In the genomic region with DNA sequence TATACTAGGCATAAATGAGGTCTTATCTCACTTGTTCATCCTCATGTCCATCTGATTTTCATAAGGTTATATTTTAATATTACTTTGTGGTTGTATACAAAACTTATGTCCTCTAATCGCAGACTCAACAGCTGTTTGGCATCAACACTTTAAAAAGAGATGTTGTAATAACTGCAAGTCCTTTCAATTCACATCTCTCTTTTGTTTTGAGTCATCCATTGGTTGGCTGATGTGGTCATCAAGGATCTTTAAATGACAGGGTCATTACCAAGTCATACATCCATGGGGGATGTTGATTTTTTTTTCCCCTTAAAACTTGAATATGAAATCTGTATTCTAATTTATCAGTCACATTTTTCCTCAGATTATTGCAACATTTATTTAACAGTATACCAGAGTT, we compare ENCODE assay signal across 16 cellular contexts.
DNase-seq lines count a peak whose midpoint lies in the region; ATAC-seq, FAIRE-seq and TF ChIP-seq lines count a peak whose summit lies in the region.
"Had no signal": no experiment of that assay in that cellular context is flagged by ENCODE, and none has a peak within 500 bp of the region (broad histone marks: within the 10 kb centered on the region; RNA-seq: fewer than 3 reads in every experiment).

No MANE protein-coding gene starts in this region.

- H3K4me1 ChIP-seq in mammary epithelial cell (ENCODE audit: insufficient read depth, low read length): no peaks in the 10 kb centered on the region
- no peaks in the 10 kb centered on the region for H3K4me1 ChIP-seq in Karpas-422 (ENCODE audit: low read length)
- H3K4me1 ChIP-seq: HAP-1 had no signal

- POLR2A ChIA-PET in MCF 10A (lab: Yijun Ruan, JAX): no interaction called here

- no peaks in the 10 kb centered on the region for H3K27me3 Mint-ChIP-seq in MCF 10A (ENCODE audit: insufficient read depth, unreplicated experiment)
- H3K27me3 Mint-ChIP-seq: B cell; CD4-positive, alpha-beta memory T cell; IgD-negative memory B cell had no signal

- DNase-seq in MCF 10A (ENCODE audit: unreplicated experiment): peak; percentile 8
- no peak for DNase-seq in mammary epithelial cell
- peak; percentile 17 for DNase-seq in Karpas-422
- peak; percentile 16 for DNase-seq in bronchial epithelial cell (ENCODE audit: low read depth)
- DNase-seq in putamen (ENCODE audit: low spot score): no peak
- no peak for DNase-seq in DMS 273 treated with DMSO at 0.1 percent for 48 hours (lab: John Stamatoyannopoulos, UW)
- DNase-seq: C1 segment of cervical spinal cord; CD4-positive, alpha-beta memory T cell; COR-L47 had no signal

- WGBS in mammary epithelial cell (ENCODE audit: low coverage, missing lambda C conversion rate): 53% methylated on average over 1 of the region's 1 CpG

- dilution Hi-C loops in mammary epithelial cell (cut with HindIII; ENCODE audit: low sequenced_read_pairs): no loop called here

- H3K4me3 ChIP-seq in mammary epithelial cell (replicated peaks in 1 of 3; ENCODE audit: insufficient read depth in 1 of 3, low read depth in 2 of 3, low read length in 3 of 3) (no peak overlapping the region), Karpas-422 (ENCODE audit: low read length) (no peak overlapping the region), bronchial epithelial cell (ENCODE audit: low read depth, low read length) (no peak overlapping the region)
- H3K4me3 ChIP-seq: HAP-1 had no signal

- H3K79me2 ChIP-seq in mammary epithelial cell (ENCODE audit: insufficient read depth, low read length): no peaks in the 10 kb centered on the region
- H3K79me2 ChIP-seq in Karpas-422 (ENCODE audit: low read length): no peaks in the 10 kb centered on the region

- no peaks in the 10 kb centered on the region for H3K9me2 ChIP-seq in Karpas-422 (replicated peaks; ENCODE audit: insufficient read depth, low read length)

- no peak overlapping the region for H3K27ac ChIP-seq in mammary epithelial cell (ENCODE audit: insufficient read depth, low read depth, low read length)
- H3K27ac ChIP-seq in Karpas-422 (ENCODE audit: low read length): no peak overlapping the region
- H3K27ac ChIP-seq: KMS-11 had no signal

- in situ Hi-C loops in mammary epithelial cell (cut with MboI; ENCODE audit: low sequenced_read_pairs in 2 of 2): no loop called here

- no peaks in the 10 kb centered on the region for H3K9me3 Mint-ChIP-seq in MCF 10A (ENCODE audit: unreplicated experiment)

- H3K9me3 ChIP-seq in mammary epithelial cell (replicated peaks; ENCODE audit: insufficient read depth, low read length): no peaks in the 10 kb centered on the region
- 0 out of 2 replicates have a peak, but pooled peaks cover 6% of the 10 kb centered on the region for H3K9me3 ChIP-seq in Karpas-422 (ENCODE audit: low read length)
- H3K9me3 ChIP-seq: HAP-1 had no signal

- no TSS peak for BruUV-seq in MCF 10A (replicated peaks; lab: Mats Ljungman, UMichigan)
- no TSS peak for BruUV-seq in mammary epithelial cell (replicated peaks; lab: Mats Ljungman, UMichigan)

- H3K4me2 ChIP-seq in mammary epithelial cell (ENCODE audit: insufficient read depth, low read depth, low read length): no peak overlapping the region
- no peak overlapping the region for H3K4me2 ChIP-seq in Karpas-422 (ENCODE audit: low read depth, low read length, poor library complexity, severe bottlenecking)
- H3K4me2 ChIP-seq: KMS-11 had no signal

- H2AFZ ChIP-seq in mammary epithelial cell (ENCODE audit: low read depth, low read length) (no peak overlapping the region), Karpas-422 (ENCODE audit: low read length) (no peak overlapping the region)

- H3K27me3 ChIP-seq in mammary epithelial cell (ENCODE audit: insufficient read depth, low read length): no peaks in the 10 kb centered on the region
- H3K27me3 ChIP-seq in Karpas-422 (ENCODE audit: low read length): no peaks in the 10 kb centered on the region
- no peaks in the 10 kb centered on the region for H3K27me3 ChIP-seq in bronchial epithelial cell (ENCODE audit: control insufficient read depth, insufficient read depth, low read length)

- no peaks in the 10 kb centered on the region for H4K20me1 ChIP-seq in mammary epithelial cell (ENCODE audit: insufficient read depth, low read length)
- H4K20me1 ChIP-seq in Karpas-422 (ENCODE audit: insufficient read depth, low read depth, low read length): no peaks in the 10 kb centered on the region

- intact Hi-C loops in MCF 10A (cut with micrococcal nuclease): no loop called here
- intact Hi-C loops in mammary epithelial cell (cut with micrococcal nuclease): no loop called here

- no peak overlapping the region for H3K27ac Mint-ChIP-seq in MCF 10A (ENCODE audit: low read depth, unreplicated experiment)
- H3K27ac Mint-ChIP-seq: B cell; CD4-positive, alpha-beta memory T cell; IgD-negative memory B cell had no signal

- no peak for FAIRE-seq in bronchial epithelial cell (lab: Jason Lieb, UNC)
- FAIRE-seq: D721Med, H1 had no signal

- H3K9ac ChIP-seq in mammary epithelial cell (ENCODE audit: insufficient read depth, low read length) (no peak overlapping the region), Karpas-422 (ENCODE audit: low read length) (no peak overlapping the region)
- H3K9ac ChIP-seq: KMS-11 had no signal

- H3K4me3 Mint-ChIP-seq in MCF 10A (ENCODE audit: unreplicated experiment): no peak overlapping the region
- H3K4me3 Mint-ChIP-seq: B cell; CD4-positive, alpha-beta memory T cell; IgD-negative memory B cell had no signal

- TF ChIP-seq CTCF in MCF 10A (IDR thresholded peaks at IDR 0.05; ENCODE audit: unreplicated experiment): no peak
- TF ChIP-seq CTCF in mammary epithelial cell (conservative IDR thresholded peaks at IDR 0.05 in 1 of 2, IDR thresholded peaks at IDR 0.05 in 1 of 2; ENCODE audit: extremely low read depth in 1 of 2, insufficient read depth in 1 of 2, low read depth in 1 of 2, low read length in 2 of 2): no peak
- no peak for TF ChIP-seq CTCF in bronchial epithelial cell (IDR thresholded peaks at IDR 0.05; ENCODE audit: insufficient read depth, low read length, severe bottlenecking)

- CTCF ChIA-PET in MCF 10A (lab: Yijun Ruan, JAX) (interaction anchor here (0.7 kb wide), 1 partner anchor 108 kb away, joined by 3 read pairs; no protein-coding TSS in a partner anchor), mammary epithelial cell (lab: Charles Lee; ENCODE audit: low non-redundant PET) (no interaction called here)

- H3K36me3 ChIP-seq in mammary epithelial cell (ENCODE audit: insufficient read depth, low read length): no peaks in the 10 kb centered on the region
- no peaks in the 10 kb centered on the region for H3K36me3 ChIP-seq in Karpas-422 (ENCODE audit: insufficient read depth, low read length)
- no peaks in the 10 kb centered on the region for H3K36me3 ChIP-seq in bronchial epithelial cell (ENCODE audit: control insufficient read depth, insufficient read depth, low read length)
- H3K36me3 ChIP-seq: HAP-1 had no signal

- ATAC-seq in HG03175 (IDR thresholded peaks at IDR 0.05; ENCODE audit: unreplicated experiment): no peak

- H3K4me1 Mint-ChIP-seq in MCF 10A (ENCODE audit: insufficient read depth, unreplicated experiment): peaks cover 5% of the 10 kb centered on the region
- H3K4me1 Mint-ChIP-seq: B cell; CD4-positive, alpha-beta memory T cell; IgD-negative memory B cell had no signal

- no peaks in the 10 kb centered on the region for H3K36me3 Mint-ChIP-seq in MCF 10A (ENCODE audit: insufficient read depth, unreplicated experiment)
- H3K36me3 Mint-ChIP-seq: CD4-positive, alpha-beta memory T cell; IgD-negative memory B cell had no signal

Comparison
In these comparisons a context has a peak if more than half of its experiments do, and no peak if none do; other contexts are left out.
1. DNase-seq: peak in MCF 10A (single experiment), Karpas-422 (single experiment) and bronchial epithelial cell (single experiment); none in mammary epithelial cell (single experiment), putamen (single experiment) and DMS 273 treated with DMSO at 0.1 percent for 48 hours (single experiment).